8 cellular contexts compared by ENCODE assay signal in genomic region chr17:15171433-15172047, GRCh38.
DNase-seq lines count a peak whose midpoint lies in the region; ATAC-seq and TF ChIP-seq lines count a peak whose summit lies in the region.

No MANE protein-coding gene starts in this region.

- DNase-seq in AG20443 (ENCODE audit: low spot score), result peak; percentile 87
- DNase-seq in M059J (ENCODE audit: low read depth), result peak; percentile 55
- peak; percentile 17 for DNase-seq in activated CD8-positive, alpha-beta memory T cell treated with anti-CD3 and anti-CD28 coated beads, Interleukin-2, amount 50 U/mL, for 4 hours
- DNase-seq in germinal center (ENCODE audit: low spot score), result peak; percentile 28
- DNase-seq in omental fat pad (ENCODE audit: low spot score), result peak; percentile 31
- no peak for DNase-seq in stimulated activated naive CD4-positive, alpha-beta T cell (lab: John Stamatoyannopoulos, UW)

- ATAC-seq in GM18520 (IDR thresholded peaks at IDR 0.05; ENCODE audit: unreplicated experiment), result peak; percentile 55
- peak; percentile 62 for ATAC-seq in omental fat pad (ENCODE audit: low FRiP score)
- no peak for ATAC-seq in HG03571 (IDR thresholded peaks at IDR 0.05; ENCODE audit: unreplicated experiment)

- no peak for TF ChIP-seq CTCF in omental fat pad (IDR thresholded peaks at IDR 0.05)

Comparison
In these comparisons a context has a peak if more than half of its experiments do, and no peak if none do; other contexts are left out.
1. DNase-seq: peak in AG20443 (single experiment), M059J (single experiment), activated CD8-positive, alpha-beta memory T cell treated with anti-CD3 and anti-CD28 coated beads, Interleukin-2, amount 50 U/mL, for 4 hours (single experiment), germinal center (single experiment) and omental fat pad (single experiment); none in stimulated activated naive CD4-positive, alpha-beta T cell (0 of 6).